In genomic region chr9:92059669-92060068, GRCh38 we compare ENCODE assay signal across 22 cellular contexts. TPM values are rescaled to one million over a fixed set of nuclear protein-coding genes. Genes with fewer than 3 reads are reported as not detected.
DNase-seq lines count a peak whose midpoint lies in the region; ATAC-seq and TF ChIP-seq lines count a peak whose summit lies in the region.
"Had no signal": no experiment of that assay in that cellular context is flagged by ENCODE, and none has a peak within 500 bp of the region (broad histone marks: within the 10 kb centered on the region; RNA-seq: fewer than 3 reads in every experiment).

No MANE protein-coding gene starts in this region.

- intact Hi-C loops in transverse colon (cut with DNase I; ENCODE audit: low total_unique reads) = no loop called here

- 83% methylated on average over 3 of the region's 3 CpGs for WGBS in hepatocyte (ENCODE audit: low lambda C conversion rate, missing lambda C conversion rate)
- WGBS in transverse colon (ENCODE audit: low coverage in 1 of 2), 2 donors = 74% methylated on average over 3 of the region's 3 CpGs; no CpG with 5 or more reads in 1 of the 2 donors

- H4K20me1 ChIP-seq in hepatocyte (ENCODE audit: insufficient read depth, poor library complexity, severe bottlenecking) (no peaks in the 10 kb centered on the region), neural progenitor cell (ENCODE audit: low read depth) (peaks cover 14% of the 10 kb centered on the region)

- no peak overlapping the region for H3K4me3 Mint-ChIP-seq in neural progenitor cell
- no peak overlapping the region for H3K4me3 Mint-ChIP-seq in T-helper 2 cell treated with Interferon-gamma antibody and Interleukin-4, amounts not matched to agents 5 μg/mL and 100 μg/mL, for 36 hours
- H3K4me3 Mint-ChIP-seq: CD4-positive, CD25-positive, alpha-beta regulatory T cell; CD8-positive, alpha-beta memory T cell; GM23338 had no signal

- H3K4me1 ChIP-seq in hepatocyte (ENCODE audit: insufficient read depth) = no peaks in the 10 kb centered on the region
- peaks cover 58% of the 10 kb centered on the region for H3K4me1 ChIP-seq in neural progenitor cell
- peaks cover 0 to 7% (median 3%) of the 10 kb centered on the region in 4 donors for H3K4me1 ChIP-seq in transverse colon
- peaks cover 48% of the 10 kb centered on the region for H3K4me1 ChIP-seq in HAP-1
- H3K4me1 ChIP-seq in Peyer's patch = no peaks in the 10 kb centered on the region
- H3K4me1 ChIP-seq: BE2C had no signal

- peaks cover 33% of the 10 kb centered on the region for H3K9me3 Mint-ChIP-seq in neural progenitor cell
- H3K9me3 Mint-ChIP-seq in T-helper 2 cell treated with Interferon-gamma antibody and Interleukin-4, amounts not matched to agents 5 μg/mL and 100 μg/mL, for 36 hours = peaks cover 38% of the 10 kb centered on the region

- H2AFZ ChIP-seq in hepatocyte (no peak overlapping the region), neural progenitor cell (replicated peaks) (no peak overlapping the region)
- H2AFZ ChIP-seq: GM23338 had no signal

- H3K27me3 ChIP-seq in WERI-Rb-1 (ENCODE audit: insufficient read depth, low read depth, severe bottlenecking) (no peaks in the 10 kb centered on the region), hepatocyte (no peaks in the 10 kb centered on the region), neural progenitor cell (no peaks in the 10 kb centered on the region), transverse colon (no peaks in the 10 kb centered on the region), HAP-1 (ENCODE audit: low read depth) (no peaks in the 10 kb centered on the region), Peyer's patch (no peaks in the 10 kb centered on the region)

- H3K36me3 ChIP-seq in WERI-Rb-1 (peaks cover 10% of the 10 kb centered on the region; the same call in 1 of the 2 replicates), hepatocyte (replicated peaks; ENCODE audit: insufficient read depth, low read depth) (no peaks in the 10 kb centered on the region), neural progenitor cell (peaks cover 32% of the 10 kb centered on the region), transverse colon (peaks cover 0 to 37% (median 16%) of the 10 kb centered on the region in 4 donors), HAP-1 (replicated peaks) (peaks cover 14% of the 10 kb centered on the region), Peyer's patch (peaks cover 0 to 25% (median 0%) of the 10 kb centered on the region in 3 donors)

- TF ChIP-seq CTCF in WERI-Rb-1 (IDR thresholded peaks at IDR 0.05; ENCODE audit: low read depth, low read length) (no peak), hepatocyte (IDR thresholded peaks at IDR 0.05; ENCODE audit: poor library complexity) (no peak), neural progenitor cell (IDR thresholded peaks at IDR 0.05) (no peak), transverse colon (IDR thresholded peaks at IDR 0.05) (no peak), Peyer's patch (IDR thresholded peaks at IDR 0.05) (no peak)

- TF ChIP-seq POLR2A in transverse colon (IDR thresholded peaks at IDR 0.05) (no peak), Peyer's patch (IDR thresholded peaks at IDR 0.05) (no peak)

- H3K9me3 ChIP-seq in WERI-Rb-1 (ENCODE audit: severe bottlenecking) = peaks cover 5% of the 10 kb centered on the region
- H3K9me3 ChIP-seq in hepatocyte (ENCODE audit: low read depth) = peaks cover 21% of the 10 kb centered on the region
- peaks cover 22% of the 10 kb centered on the region for H3K9me3 ChIP-seq in neural progenitor cell (ENCODE audit: low read depth)
- peaks cover 22 to 26% of the 10 kb centered on the region in 2 donors for H3K9me3 ChIP-seq in transverse colon
- peaks cover 4% of the 10 kb centered on the region; the same call in 1 of the 2 replicates for H3K9me3 ChIP-seq in HAP-1
- peaks cover 0 to 4% (median 0%) of the 10 kb centered on the region in 4 donors for H3K9me3 ChIP-seq in Peyer's patch
- H3K9me3 ChIP-seq: BE2C had no signal

- H3F3A ChIP-seq in neural progenitor cell (ENCODE audit: low read depth) = peaks cover 68% of the 10 kb centered on the region

- H3K27ac Mint-ChIP-seq in neural progenitor cell = no peak overlapping the region
- H3K27ac Mint-ChIP-seq in T-helper 2 cell treated with Interferon-gamma antibody and Interleukin-4, amounts not matched to agents 5 μg/mL and 100 μg/mL, for 36 hours = no peak overlapping the region

- no peak overlapping the region for H3K9ac ChIP-seq in neural progenitor cell

- H3K4me2 ChIP-seq in hepatocyte = peak overlapping the region; percentile 22
- peak overlapping the region; percentile 81 for H3K4me2 ChIP-seq in neural progenitor cell
- H3K4me2 ChIP-seq: GM23338 had no signal

- H3K27ac ChIP-seq in WERI-Rb-1 (peak overlapping the region; percentile 26; the same call in 1 of the 2 replicates), hepatocyte (peak overlapping the region; percentile 45), neural progenitor cell (peak overlapping the region; percentile 63), transverse colon (no peak overlapping the region), Peyer's patch (no peak overlapping the region)

- H3K4me1 Mint-ChIP-seq in neural progenitor cell = peaks cover 46% of the 10 kb centered on the region
- peaks cover 19% of the 10 kb centered on the region for H3K4me1 Mint-ChIP-seq in T-helper 2 cell treated with Interferon-gamma antibody and Interleukin-4, amounts not matched to agents 5 μg/mL and 100 μg/mL, for 36 hours (ENCODE audit: low read depth)

- H3K36me3 Mint-ChIP-seq in neural progenitor cell = peaks cover 51% of the 10 kb centered on the region
- H3K36me3 Mint-ChIP-seq in T-helper 2 cell treated with Interferon-gamma antibody and Interleukin-4, amounts not matched to agents 5 μg/mL and 100 μg/mL, for 36 hours (ENCODE audit: low read depth) = peaks cover 81% of the 10 kb centered on the region

- no peak for ATAC-seq in GM21447 (IDR thresholded peaks at IDR 0.05; ENCODE audit: unreplicated experiment)
- ATAC-seq: GM12878, K562 had no signal

- H3K9me2 ChIP-seq in hepatocyte (replicated peaks; ENCODE audit: insufficient read depth) = no peaks in the 10 kb centered on the region

- TF ChIP-seq EP300 in transverse colon (IDR thresholded peaks at IDR 0.05; ENCODE audit: low read depth) = no peak

- no peaks in the 10 kb centered on the region for H3K27me3 Mint-ChIP-seq in neural progenitor cell (ENCODE audit: insufficient read depth, low read depth)
- no peaks in the 10 kb centered on the region for H3K27me3 Mint-ChIP-seq in T-helper 2 cell treated with Interferon-gamma antibody and Interleukin-4, amounts not matched to agents 5 μg/mL and 100 μg/mL, for 36 hours (ENCODE audit: low read depth)
- H3K27me3 Mint-ChIP-seq: CD4-positive, CD25-positive, alpha-beta regulatory T cell; CD8-positive, alpha-beta memory T cell had no signal

- H3K4me3 ChIP-seq in WERI-Rb-1 (ENCODE audit: low read depth, low read length) (no peak overlapping the region), hepatocyte (no peak overlapping the region), neural progenitor cell (peak overlapping the region; percentile 22), transverse colon (no peak overlapping the region), HAP-1 (no peak overlapping the region), Peyer's patch (no peak overlapping the region)
- H3K4me3 ChIP-seq: GM12878, GM23338, K562 had no signal

- in situ Hi-C loops in transverse colon (cut with MboI; ENCODE audit: low pct_ligation_motif_present in 1 of 4, low pct_unique_long_range_greater_than_20kb in 1 of 4, low sequenced_read_pairs in 3 of 4) = no loop called here
- in situ Hi-C loops in HAP-1 (cut with MboI; ENCODE audit: low sequenced_read_pairs) = no loop called here

- H3K79me2 ChIP-seq in hepatocyte (peaks cover 25% of the 10 kb centered on the region), neural progenitor cell (ENCODE audit: low read depth) (peaks cover 38% of the 10 kb centered on the region)

- DNase-seq in WERI-Rb-1 (no peak), hepatocyte (ENCODE audit: low spot score) (peak; percentile 34), neural progenitor cell (ENCODE audit: low spot score) (peak; percentile 7), transverse colon (peak; percentile 18), HAP-1 (ENCODE audit: low spot score in 2 of 2) (no peak), Peyer's patch (no peak)
- DNase-seq in T-helper 2 cell treated with Interferon-gamma antibody and Interleukin-4, amounts not matched to agents 5 μg/mL and 100 μg/mL, for 36 hours (ENCODE audit: low spot score) = no peak
- DNase-seq: ACHN; BE2C; C1 segment of cervical spinal cord; CD4-positive, CD25-positive, alpha-beta regulatory T cell; CD8-positive, alpha-beta memory T cell; COR-L47; DMS 273 treated with DMSO at 0.1 percent for 48 hours; DMS53; DND-41; EL; H7 had no signal

RNA-seq across cellular contexts. Expression of gene SPTLC1, which starts 55.5 kb away (rescaled TPM):
- total RNA-seq in hepatocyte (101 and 102 TPM in 2 replicates), neural progenitor cell (ENCODE audit: low replicate concordance) (86.3 and 119 TPM in 2 replicates), transverse colon (100 to 1,000 TPM in 3 of 4 donors, 10 to 100 TPM in 1; 36.7 to 160 (median 112) TPM), Peyer's patch (10 to 100 TPM; 53.6 to 94.6 (median 68.1) TPM)
- 67.6 and 76.8 TPM in 2 replicates for polyA plus RNA-seq in hepatocyte

Comparison
In these comparisons a context has a peak if more than half of its experiments do, and no peak if none do; other contexts are left out.
1. DNase-seq: peak in hepatocyte (single experiment), neural progenitor cell (single experiment) and transverse colon (single experiment); none in WERI-Rb-1 (single experiment), T-helper 2 cell treated with Interferon-gamma antibody and Interleukin-4, amounts not matched to agents 5 μg/mL and 100 μg/mL, for 36 hours (single experiment), HAP-1 (0 of 2) and Peyer's patch (0 of 3).
2. H3K27ac ChIP-seq: peak in WERI-Rb-1 (single experiment), hepatocyte (single experiment) and neural progenitor cell (single experiment); none in transverse colon (0 of 4) and Peyer's patch (0 of 4).